Comparison of ENCODE assay signal across 1 cellular context in the genomic region with DNA sequence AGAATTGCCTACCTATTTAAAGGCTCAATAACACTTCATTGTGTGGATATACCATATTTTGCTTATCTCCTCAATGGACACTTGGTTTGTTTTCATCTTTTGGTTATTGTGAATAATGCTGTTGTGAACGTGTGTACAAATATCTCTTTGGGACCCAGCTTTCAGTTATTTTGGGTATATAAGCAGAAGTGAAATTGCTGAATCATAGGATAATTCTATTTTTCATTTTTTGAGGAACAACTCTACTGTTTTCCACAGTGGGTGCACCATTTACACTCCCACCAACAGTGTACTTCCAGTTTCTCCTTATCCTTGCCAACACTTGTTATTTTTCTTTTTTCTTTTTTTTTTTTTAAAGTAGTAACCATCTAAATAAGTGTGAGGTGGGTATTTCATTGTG.
TF ChIP-seq lines count a peak whose summit lies in the region.

No MANE protein-coding gene starts in this region.

TF ChIP-seq in K562, 482 proteins besides CTCF, POLR2A, EP300 and RAD21 (continued from another document):
- TF ChIP-seq CGGBP1 (CRISPR knock-in tag; IDR thresholded peaks at IDR 0.05) (no peak), HCFC1 (IDR thresholded peaks at IDR 0.05; ENCODE audit: low read depth, low read length) (no peak)
